In the genomic region with DNA sequence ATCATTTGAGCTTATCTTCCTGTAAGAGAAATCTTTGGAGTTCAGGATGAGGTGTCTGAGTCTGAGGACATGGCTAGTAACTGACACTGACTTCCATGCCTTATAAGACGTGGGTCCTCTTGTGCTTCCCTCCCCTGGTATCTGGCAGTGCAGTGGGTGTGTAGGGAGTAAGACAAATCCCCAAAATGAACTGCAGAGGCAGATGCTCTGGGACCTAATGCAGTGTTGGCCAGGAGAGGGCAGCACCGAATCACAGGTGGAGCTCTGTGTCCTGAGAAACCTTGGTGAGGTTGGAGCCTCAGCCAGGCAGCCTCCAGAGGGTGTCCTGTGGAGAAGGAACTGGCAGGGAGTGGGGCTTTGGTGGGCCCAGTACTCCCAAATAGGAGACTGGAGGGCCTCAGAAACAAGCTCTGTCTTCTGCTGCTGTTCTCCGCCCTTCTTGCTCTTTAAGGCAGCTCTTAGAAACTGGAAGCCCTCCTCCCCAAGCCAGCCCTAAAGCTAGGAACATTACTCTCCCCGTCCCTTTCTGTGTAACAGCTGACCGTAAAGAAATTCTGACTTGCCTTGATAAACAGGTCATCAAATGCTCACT, we compare ENCODE assay signal across 8 cellular contexts.
DNase-seq lines count a peak whose midpoint lies in the region; ATAC-seq, FAIRE-seq and TF ChIP-seq lines count a peak whose summit lies in the region.
"Not testable (repeated sequence)": the region's sequence is repeated elsewhere in the genome, so short reads cannot be mapped to it uniquely, and the experiment has no call there.

No MANE protein-coding gene starts in this region.

- not testable (repeated sequence) for H3K36me3 ChIP-seq in GM06990 (ENCODE audit: control insufficient read depth, insufficient read depth, low read length); HCT116 (ENCODE audit: control insufficient read depth in 1 of 2, insufficient read depth in 2 of 2, low read length in 2 of 2); MM.1S (replicated peaks; ENCODE audit: insufficient read depth, low read length); GM12878 (ENCODE audit: control insufficient read depth in 2 of 2, insufficient read depth in 2 of 2, low read length in 1 of 2); keratinocyte (ENCODE audit: control insufficient read depth in 2 of 2, extremely low read depth in 1 of 2, insufficient read depth in 2 of 2, low read length in 2 of 2)

- not testable (repeated sequence) for H3K79me2 ChIP-seq in HCT116 (ENCODE audit: insufficient read depth, low read length); MM.1S (ENCODE audit: low read length); GM12878 (ENCODE audit: control insufficient read depth, insufficient read depth, low read length); keratinocyte (ENCODE audit: control insufficient read depth, insufficient read depth, low read length)

- SMC1A ChIA-PET in GM12878 (lab: Charles Lee; ENCODE audit: uncharacterized antibody, unreplicated experiment) = not testable (repeated sequence)

- H3K9ac ChIP-seq in HCT116 (ENCODE audit: low read length); MM.1S (ENCODE audit: low read length); GM12878 (ENCODE audit: control insufficient read depth, insufficient read depth, low read length); keratinocyte (ENCODE audit: control insufficient read depth, extremely low read depth, insufficient read depth, low read length): not testable (repeated sequence)

- H3K9me2 ChIP-seq in HCT116 (ENCODE audit: insufficient read depth); MM.1S (replicated peaks; ENCODE audit: insufficient read depth, low read length): not testable (repeated sequence)

- not testable (repeated sequence) for BruUV-seq in HCT116 (replicated peaks; lab: Mats Ljungman, UMichigan); GM12878 (replicated peaks; lab: Mats Ljungman, UMichigan)

- not testable (repeated sequence) for TF ChIP-seq RAD21 in HCT116 (IDR thresholded peaks at IDR 0.05; ENCODE audit: low read depth); GM12878 (IDR thresholded peaks at IDR 0.05; ENCODE audit: insufficient read depth, low read depth, low read length)

- not testable (repeated sequence) for H3K4me1 Mint-ChIP-seq in stimulated activated memory B cell treated with anti-CD40 and anti-IgM and Interleukin-4, amounts not matched to agents 10 μg/mL and 1 μg/mL and 100 μg/mL, for 72 hours

- peaks cover 11% of the 10 kb centered on the region for H3F3A ChIP-seq in MM.1S (ENCODE audit: insufficient read depth, low read length)

- not testable (repeated sequence) for H3K27me3 Mint-ChIP-seq in stimulated activated memory B cell treated with anti-CD40 and anti-IgM and Interleukin-4, amounts not matched to agents 10 μg/mL and 1 μg/mL and 100 μg/mL, for 72 hours

- not testable (repeated sequence) for H4K20me1 ChIP-seq in HCT116 (ENCODE audit: insufficient read depth); MM.1S (ENCODE audit: insufficient read depth, low read length); GM12878 (ENCODE audit: control insufficient read depth, insufficient read depth); keratinocyte (ENCODE audit: control insufficient read depth, extremely low read depth, insufficient read depth, low read length)

- H3K9me1 ChIP-seq in keratinocyte (ENCODE audit: control insufficient read depth, extremely low read depth, insufficient read depth, low read length) = not testable (repeated sequence)

- H3K9me3 Mint-ChIP-seq in stimulated activated memory B cell treated with anti-CD40 and anti-IgM and Interleukin-4, amounts not matched to agents 10 μg/mL and 1 μg/mL and 100 μg/mL, for 72 hours = not testable (repeated sequence)

- peak; percentile 56 for ATAC-seq in GM19351 (IDR thresholded peaks at IDR 0.05; ENCODE audit: unreplicated experiment)
- ATAC-seq in HCT116 = peak; percentile 96
- ATAC-seq in HG03095 (IDR thresholded peaks at IDR 0.05; ENCODE audit: unreplicated experiment) = peak; percentile 61
- ATAC-seq in GM12878 = peak; percentile 90
- peak; percentile 62 for ATAC-seq in stimulated activated memory B cell treated with anti-CD40 and anti-IgM and Interleukin-4, amounts not matched to agents 10 μg/mL and 1 μg/mL and 100 μg/mL, for 72 hours

- TF ChIP-seq EP300 in GM12878 (IDR thresholded peaks at IDR 0.05; ENCODE audit: borderline replicate concordance in 1 of 2, control insufficient read depth in 1 of 2, low read depth in 2 of 2, low read length in 2 of 2) = not testable (repeated sequence)

- intact Hi-C loops in HCT116 (cut with micrococcal nuclease); GM12878 (cut with micrococcal nuclease; ENCODE audit: unreplicated experiment): not testable (repeated sequence)

- dilution Hi-C loops in keratinocyte (cut with MboI; ENCODE audit: extremely low pct_ligation_motif_present, low sequenced_read_pairs) = loop anchor here (25.0 kb wide), 1 partner anchor 117 kb away; no protein-coding TSS in a partner anchor

- CTCF ChIA-PET in HCT116 (lab: Charles Lee) = interaction anchor here (1.1 to 1.6 kb wide), 4 partner anchors 8 to 247 kb away, joined by 3 to 5 read pairs (median 4); no protein-coding TSS in a partner anchor
- CTCF ChIA-PET in GM12878 (lab: Yijun Ruan, JAX) = interaction anchor here (0.7 to 4.1 kb wide), 12 partner anchors 8 to 262 kb away, joined by 3 to 13 read pairs (median 4); no protein-coding TSS in a partner anchor

- in situ Hi-C loops in GM12878 (cut with MboI) = not testable (repeated sequence)

- not testable (repeated sequence) for H3K27me3 ChIP-seq in GM06990 (replicated peaks; ENCODE audit: control insufficient read depth, insufficient read depth, low read length); HCT116 (ENCODE audit: insufficient read depth, low read length); MM.1S (replicated peaks; ENCODE audit: insufficient read depth, low read length); GM12878 (replicated peaks in 1 of 2; ENCODE audit: control insufficient read depth in 2 of 2, insufficient read depth in 2 of 2, low read length in 1 of 2); keratinocyte (ENCODE audit: control insufficient read depth, extremely low read depth, insufficient read depth, low read length)

- 11% methylated on average over 4 of the region's 5 CpGs for WGBS in GM12878 (ENCODE audit: insufficient coverage, insufficient replicate concordance, low lambda C conversion rate, missing lambda C conversion rate)

- RAD21 ChIA-PET in HCT116 (lab: Charles Lee; ENCODE audit: low non-redundant PET in 1 of 2, low total read pairs in 2 of 2, uncharacterized antibody in 2 of 2, unreplicated experiment in 2 of 2) = not testable (repeated sequence)
- RAD21 ChIA-PET in GM12878 (lab: Charles Lee; ENCODE audit: unreplicated experiment) = interaction anchor here (1.1 kb wide), 1 partner anchor 221 kb away, joined by 3 read pairs; no protein-coding TSS in a partner anchor

- DNase-seq in GM06990 (ENCODE audit: extremely low read depth, insufficient read length); HCT116 (ENCODE audit: low read depth, low spot score); MM.1S; GM12878 (ENCODE audit: low read depth, low spot score); keratinocyte (ENCODE audit: low read depth, low spot score): not testable (repeated sequence)

- FAIRE-seq in GM12878 (lab: Jason Lieb, UNC) = peak; percentile 99
- peak; percentile 100 for FAIRE-seq in keratinocyte (lab: Jason Lieb, UNC)

- POLR2A ChIA-PET in HCT116 (lab: Charles Lee); GM12878 (lab: Charles Lee): not testable (repeated sequence)

- TF ChIP-seq CTCF in GM06990 (IDR thresholded peaks at IDR 0.05; ENCODE audit: insufficient read depth, low read length, poor library complexity, severe bottlenecking) (peak; percentile 30), HCT116 (IDR thresholded peaks at IDR 0.05 in 2 of 3, conservative IDR thresholded peaks at IDR 0.05 in 1 of 3; ENCODE audit: borderline replicate concordance in 1 of 3, insufficient read depth in 1 of 3, low read depth in 2 of 3, low read length in 2 of 3) (0 out of 6 replicates have a peak, but pooled peaks of 1 of the 3 experiments have one; percentile 39), MM.1S (IDR thresholded peaks at IDR 0.05; ENCODE audit: low read length) (peak; percentile 21), keratinocyte (optimal IDR thresholded peaks at IDR 0.05 in 1 of 3, IDR thresholded peaks at IDR 0.05 in 1 of 3, conservative IDR thresholded peaks at IDR 0.05 in 1 of 3; ENCODE audit: extremely low read depth in 1 of 3, insufficient read depth in 2 of 3, low read length in 3 of 3) (peak in 1 of 3 experiments; percentile 13)
- TF ChIP-seq CTCF in GM12878 (IDR thresholded peaks at IDR 0.05 in 2 of 3, conservative IDR thresholded peaks at IDR 0.05 in 1 of 3; ENCODE audit: control insufficient read depth in 2 of 3, extremely low read depth in 1 of 3, insufficient read depth in 1 of 3, low read depth in 3 of 3, low read length in 3 of 3) = not testable (repeated sequence)

- H3K4me3 ChIP-seq in GM06990 (replicated peaks; ENCODE audit: low read depth, low read length); HCT116 (replicated peaks in 1 of 2; ENCODE audit: low read depth in 1 of 2, low read length in 2 of 2); MM.1S (ENCODE audit: low read length); GM12878; keratinocyte (ENCODE audit: control insufficient read depth in 2 of 3, extremely low read depth in 1 of 3, insufficient read depth in 2 of 3, low read depth in 1 of 3, low read length in 3 of 3): not testable (repeated sequence)

- H3K27ac Mint-ChIP-seq in stimulated activated memory B cell treated with anti-CD40 and anti-IgM and Interleukin-4, amounts not matched to agents 10 μg/mL and 1 μg/mL and 100 μg/mL, for 72 hours = not testable (repeated sequence)

- not testable (repeated sequence) for H3K4me1 ChIP-seq in HCT116 (ENCODE audit: control insufficient read depth in 1 of 2, insufficient read depth in 2 of 2, low read length in 2 of 2); GM12878 (ENCODE audit: control insufficient read depth, insufficient read depth, low read length)
- H3K4me1 ChIP-seq in MM.1S (ENCODE audit: low read length) (peaks cover 26% of the 10 kb centered on the region), keratinocyte (ENCODE audit: control insufficient read depth, extremely low read depth, insufficient read depth, low read length) (peaks cover 27% of the 10 kb centered on the region)

- not testable (repeated sequence) for TF ChIP-seq POLR2A in HCT116 (IDR thresholded peaks at IDR 0.05; ENCODE audit: borderline replicate concordance, extremely low read depth, insufficient read depth, insufficient read length); GM12878 (IDR thresholded peaks at IDR 0.05; ENCODE audit: low read depth, low read length)

- not testable (repeated sequence) for H3K4me3 Mint-ChIP-seq in stimulated activated memory B cell treated with anti-CD40 and anti-IgM and Interleukin-4, amounts not matched to agents 10 μg/mL and 1 μg/mL and 100 μg/mL, for 72 hours

- not testable (repeated sequence) for H3K9me3 ChIP-seq in HCT116 (ENCODE audit: control insufficient read depth in 1 of 2, insufficient read depth in 1 of 2, low read depth in 1 of 2, low read length in 2 of 2); MM.1S (replicated peaks; ENCODE audit: insufficient read depth, low read length); GM12878 (replicated peaks; ENCODE audit: control insufficient read depth, insufficient read depth, low read length); keratinocyte (ENCODE audit: control insufficient read depth, low read depth, low read length)

- not testable (repeated sequence) for H3K27ac ChIP-seq in HCT116 (ENCODE audit: low read depth, low read length); MM.1S (ENCODE audit: low read length); GM12878 (ENCODE audit: control insufficient read depth, insufficient read depth); keratinocyte (ENCODE audit: control insufficient read depth, insufficient read depth, low read length)

- H3K36me3 Mint-ChIP-seq in stimulated activated memory B cell treated with anti-CD40 and anti-IgM and Interleukin-4, amounts not matched to agents 10 μg/mL and 1 μg/mL and 100 μg/mL, for 72 hours = not testable (repeated sequence)

- H3K4me2 ChIP-seq in HCT116 (ENCODE audit: low read length); MM.1S (ENCODE audit: low read depth, low read length); GM12878 (ENCODE audit: control insufficient read depth, insufficient read depth); keratinocyte (ENCODE audit: control insufficient read depth, extremely low read depth, insufficient read depth, low read depth, low read length): not testable (repeated sequence)

- not testable (repeated sequence) for H2AFZ ChIP-seq in HCT116 (ENCODE audit: low read depth, low read length, poor library complexity, severe bottlenecking); MM.1S (ENCODE audit: low read length); GM12878 (ENCODE audit: control insufficient read depth, low read depth, low read length); keratinocyte (ENCODE audit: control insufficient read depth, low read length)
